ENCODE assay signal across 11 cellular contexts in genomic region chr14:68782091-68782981, GRCh38. TPM values are rescaled to one million over a fixed set of nuclear protein-coding genes. Genes with fewer than 3 reads are reported as not detected.
A peak's percentile ranks its signal among the peaks of the same experiment; 100 is the strongest.
DNase-seq lines count a peak whose midpoint lies in the region; ATAC-seq and TF ChIP-seq lines count a peak whose summit lies in the region.
"Had no signal": no experiment of that assay in that cellular context is flagged by ENCODE, and none has a peak within 500 bp of the region (broad histone marks: within the 10 kb centered on the region; RNA-seq: fewer than 3 reads in every experiment).

No MANE protein-coding gene starts in this region.

- no peak overlapping the region for H3K4ac ChIP-seq in mesendoderm (ENCODE audit: low read depth, low read length)

- POLR2A ChIA-PET in CD8-positive, alpha-beta memory T cell (lab: Charles Lee): interaction anchor here (0.7 to 6.4 kb wide), 10 partner anchors 8 to 536 kb away, joined by 3 to 137 read pairs (median 6); partner anchors contain the start of gene ZFP36L1

- H3K79me2 ChIP-seq in mesendoderm (ENCODE audit: control insufficient read depth, insufficient read depth, low read length): no peaks in the 10 kb centered on the region

- H3K27me3 ChIP-seq in CD8-positive, alpha-beta memory T cell (ENCODE audit: insufficient read depth, low read length, poor library complexity, severe bottlenecking): no peaks in the 10 kb centered on the region
- H3K27me3 ChIP-seq in WERI-Rb-1 (ENCODE audit: insufficient read depth, low read depth, severe bottlenecking): no peaks in the 10 kb centered on the region
- no peaks in the 10 kb centered on the region for H3K27me3 ChIP-seq in colonic mucosa
- H3K27me3 ChIP-seq in psoas muscle (ENCODE audit: insufficient read depth in 3 of 3, low read length in 2 of 3): no peaks in the 10 kb centered on the region
- no peaks in the 10 kb centered on the region for H3K27me3 ChIP-seq in mesendoderm (ENCODE audit: insufficient read depth, low read length, poor library complexity)

- peak in 4 of 5 donors; percentile 47 to 85 (median 76) for DNase-seq in CD8-positive, alpha-beta memory T cell
- DNase-seq in WERI-Rb-1 (no peak), colonic mucosa (no peak), psoas muscle (peak in 1 of 2 donors; percentile 37), mesendoderm (no peak), substantia nigra (lab: John Stamatoyannopoulos, UW) (no peak), G401 (ENCODE audit: low spot score) (no peak)
- DNase-seq: hippocampal formation, NCI-H1694 had no signal

- WGBS in psoas muscle, 3 donors: 91 to 95% (median 92%) methylated on average over 10 of the region's 10 CpGs
- no CpG with 5 or more reads among the region's 10 CpGs for WGBS in mesendoderm (ENCODE audit: extremely low coverage, insufficient coverage, low lambda C conversion rate)

- H3K4me3 Mint-ChIP-seq in CD8-positive, alpha-beta memory T cell: peak overlapping the region; percentile 31 to 90 (median 82)

- H3K27ac Mint-ChIP-seq in CD8-positive, alpha-beta memory T cell: peak overlapping the region; percentile 86 to 99 (median 98)

- no peak overlapping the region for H3K56ac ChIP-seq in mesendoderm (ENCODE audit: low read length)

- H3K27me3 Mint-ChIP-seq in CD8-positive, alpha-beta memory T cell: peaks cover 0 to 3% of the 10 kb centered on the region in 2 donors

- H3K79me1 ChIP-seq in mesendoderm (ENCODE audit: low read length): no peaks in the 10 kb centered on the region

- TF ChIP-seq CTCF in WERI-Rb-1 (IDR thresholded peaks at IDR 0.05; ENCODE audit: low read depth, low read length): no peak
- TF ChIP-seq CTCF in colonic mucosa (IDR thresholded peaks at IDR 0.05): no peak
- no peak for TF ChIP-seq CTCF in psoas muscle (IDR thresholded peaks at IDR 0.05)

- H4K5ac ChIP-seq in mesendoderm (ENCODE audit: low read length): no peak overlapping the region

- H3K18ac ChIP-seq in mesendoderm (ENCODE audit: low read length): no peak overlapping the region

- no peak overlapping the region for H2BK15ac ChIP-seq in mesendoderm (replicated peaks; ENCODE audit: low read depth)

- no peak overlapping the region for H2AK5ac ChIP-seq in mesendoderm (ENCODE audit: low read length)

- in situ Hi-C loops in G401 (cut with HindIII; ENCODE audit: low sequenced_read_pairs): no loop called here

- H3K9ac ChIP-seq in colonic mucosa (ENCODE audit: low read depth in 2 of 2, low read length in 2 of 2): peak overlapping the region in 1 of 2 donors; percentile 69
- no peak overlapping the region for H3K9ac ChIP-seq in mesendoderm (ENCODE audit: low read length)

- H3K23ac ChIP-seq in mesendoderm (ENCODE audit: low read length): no peak overlapping the region

- no peak overlapping the region for H3K4me2 ChIP-seq in mesendoderm (ENCODE audit: low read length)

- H4K8ac ChIP-seq in mesendoderm (ENCODE audit: low read depth, low read length): no peak overlapping the region

- ATAC-seq in psoas muscle: no peak
- ATAC-seq in GM18505 (IDR thresholded peaks at IDR 0.05; ENCODE audit: unreplicated experiment): no peak

- H3K4me1 Mint-ChIP-seq in CD8-positive, alpha-beta memory T cell: peaks cover 86 to 98% (median 98%) of the 10 kb centered on the region in 3 donors

- CTCF ChIA-PET in CD8-positive, alpha-beta memory T cell (lab: Charles Lee): interaction anchor here (0.9 to 6.6 kb wide), 7 partner anchors 8 to 535 kb away, joined by 3 to 88 read pairs (median 5); partner anchors contain the start of gene ZFP36L1

- H2BK120ac ChIP-seq in mesendoderm (ENCODE audit: low read depth, low read length): no peak overlapping the region

- peaks cover 1 to 9% (median 4%) of the 10 kb centered on the region in 3 donors for H3K36me3 Mint-ChIP-seq in CD8-positive, alpha-beta memory T cell

- H2BK5ac ChIP-seq in mesendoderm (ENCODE audit: low read length): no peak overlapping the region

- peak overlapping the region; percentile 55 for H3K27ac ChIP-seq in CD8-positive, alpha-beta memory T cell (ENCODE audit: low read depth, low read length)
- H3K27ac ChIP-seq in WERI-Rb-1 (peak overlapping the region; percentile 95; the same call in 1 of the 2 replicates), colonic mucosa (peak overlapping the region; percentile 82), psoas muscle (peak overlapping the region; percentile 88), mesendoderm (ENCODE audit: low read depth, low read length) (no peak overlapping the region), substantia nigra (ENCODE audit: low read depth, low read length, poor library complexity, severe bottlenecking) (no peak overlapping the region)

- H3K9me3 ChIP-seq in CD8-positive, alpha-beta memory T cell (ENCODE audit: low read length): no peaks in the 10 kb centered on the region
- H3K9me3 ChIP-seq in WERI-Rb-1 (ENCODE audit: severe bottlenecking): no peaks in the 10 kb centered on the region
- no peaks in the 10 kb centered on the region for H3K9me3 ChIP-seq in colonic mucosa
- H3K9me3 ChIP-seq in psoas muscle: no peaks in the 10 kb centered on the region
- H3K9me3 ChIP-seq: thoracic aorta had no signal

- TF ChIP-seq POLR2A in GM18505 (IDR thresholded peaks at IDR 0.05; ENCODE audit: borderline replicate concordance, extremely low read depth, insufficient read depth, insufficient read length): no peak

- intact Hi-C loops in colonic mucosa (cut with DNase I) (loop anchor here (10.0 kb wide), 1 partner anchor 538 kb away; no protein-coding TSS in a partner anchor), psoas muscle (cut with DNase I) (loop anchor here in 1 of 2 donors (5.0 kb wide), 1 partner anchor 405 kb away; no protein-coding TSS in a partner anchor)

- H3K9me3 Mint-ChIP-seq in CD8-positive, alpha-beta memory T cell: peaks cover 0 to 2% (median 0%) of the 10 kb centered on the region in 5 donors

- no peaks in the 10 kb centered on the region for H3K36me3 ChIP-seq in CD8-positive, alpha-beta memory T cell (ENCODE audit: insufficient read depth, low read length)
- H3K36me3 ChIP-seq in WERI-Rb-1: no peaks in the 10 kb centered on the region
- H3K36me3 ChIP-seq in colonic mucosa: no peaks in the 10 kb centered on the region
- H3K36me3 ChIP-seq in psoas muscle (ENCODE audit: insufficient read depth in 1 of 2, low read depth in 1 of 2): peaks cover 0 to 2% of the 10 kb centered on the region in 2 donors
- no peaks in the 10 kb centered on the region for H3K36me3 ChIP-seq in mesendoderm (ENCODE audit: control insufficient read depth, insufficient read depth, low read length)

- H3K4me3 ChIP-seq in CD8-positive, alpha-beta memory T cell (ENCODE audit: low read length): peak overlapping the region; percentile 57
- H3K4me3 ChIP-seq in WERI-Rb-1 (ENCODE audit: low read depth, low read length) (no peak overlapping the region), colonic mucosa (no peak overlapping the region), psoas muscle (no peak overlapping the region), mesendoderm (ENCODE audit: low read length) (no peak overlapping the region)
- H3K4me3 ChIP-seq: thoracic aorta had no signal

- H3K4me1 ChIP-seq in CD8-positive, alpha-beta memory T cell (ENCODE audit: insufficient read depth, low read length): peaks cover 96% of the 10 kb centered on the region
- H3K4me1 ChIP-seq in colonic mucosa: peaks cover 24% of the 10 kb centered on the region
- peaks cover 44% of the 10 kb centered on the region for H3K4me1 ChIP-seq in psoas muscle
- peaks cover 7% of the 10 kb centered on the region for H3K4me1 ChIP-seq in mesendoderm (ENCODE audit: control insufficient read depth, low read depth, low read length)

RNA-seq across cellular contexts. Expression of gene ZFP36L1, which starts 10.5 kb away (rescaled TPM):
- total RNA-seq in CD8-positive, alpha-beta memory T cell: 100 to 1,000 TPM; 128 to 133 TPM
- 124 TPM for polyA plus RNA-seq in CD8-positive, alpha-beta memory T cell
- total RNA-seq in colonic mucosa: 100 to 1,000 TPM in 1 of 2 donors, 10 to 100 TPM in 1; 97.0 to 123 TPM
- 100 to 1,000 TPM in 3 of 4 donors, 10 to 100 TPM in 1; 59.4 to 225 (median 160) TPM for total RNA-seq in psoas muscle
- 100 to 1,000 TPM in 1 of 3 donors, 10 to 100 TPM in 2; 45.4 to 144 (median 46.8) TPM for polyA plus RNA-seq in psoas muscle
- 81.7 TPM for polyA plus RNA-seq in mesendoderm (2013, experiment 1 of 2)
- 85.1 TPM for polyA plus RNA-seq in mesendoderm (2013, experiment 2 of 2)
- 7.8 and 28.6 TPM in 2 replicates for total RNA-seq in G401 (2014; rRNA removed; shearing (Covaris generic))

Comparison
In these comparisons a context has a peak if more than half of its experiments do, and no peak if none do; other contexts are left out.
1. DNase-seq: peak in CD8-positive, alpha-beta memory T cell (4 of 5); none in WERI-Rb-1 (single experiment), colonic mucosa (single experiment), mesendoderm (single experiment), substantia nigra (0 of 49) and G401 (single experiment).
2. H3K27ac ChIP-seq: peak in CD8-positive, alpha-beta memory T cell (single experiment), WERI-Rb-1 (single experiment), colonic mucosa (single experiment) and psoas muscle (single experiment); none in mesendoderm (single experiment) and substantia nigra (single experiment).